Comparison of ENCODE assay signal across 10 cellular contexts in the genomic region with DNA sequence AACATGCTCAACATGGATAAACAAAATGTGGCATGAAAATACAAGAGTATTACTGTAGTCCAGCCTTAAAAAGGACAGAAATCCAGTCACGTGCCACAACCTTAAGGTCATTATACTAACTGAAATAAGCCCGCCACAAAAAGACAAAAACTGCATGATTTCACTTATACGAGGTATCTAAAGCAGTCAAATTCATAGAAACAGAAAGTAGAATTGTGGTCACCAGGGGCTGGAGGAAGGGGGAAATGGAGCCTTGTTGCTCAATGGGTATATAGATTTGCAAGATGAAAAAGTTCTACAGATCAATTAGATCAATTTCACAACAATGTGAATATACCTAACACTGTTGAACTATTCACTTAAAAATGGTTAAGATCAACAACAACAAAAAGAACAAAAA. TPM values are rescaled to one million over a fixed set of nuclear protein-coding genes. Genes with fewer than 3 reads are reported as not detected.
DNase-seq lines count a peak whose midpoint lies in the region; ATAC-seq and TF ChIP-seq lines count a peak whose summit lies in the region.
"Had no signal": no experiment of that assay in that cellular context is flagged by ENCODE, and none has a peak within 500 bp of the region (broad histone marks: within the 10 kb centered on the region; RNA-seq: fewer than 3 reads in every experiment).

No MANE protein-coding gene starts in this region.

- peaks cover 37% of the 10 kb centered on the region for H3K36me3 Mint-ChIP-seq in activated B cell treated with CpG ODN at 0.5 μM for 24 hours (ENCODE audit: low read depth)

- CTCF ChIA-PET in activated B cell treated with CpG ODN at 0.5 μM for 24 hours (lab: Charles Lee), result interaction anchor here (1.1 to 1.2 kb wide), 2 partner anchors 15 to 42 kb away, joined by 3 read pairs; no protein-coding TSS in a partner anchor

- in situ Hi-C loops in GM13977 (cut with MboI; ENCODE audit: low pct_unique_long_range_greater_than_20kb, low sequenced_read_pairs, unreplicated experiment), result loop anchor here (25.0 kb wide), 1 partner anchor 377 kb away; no protein-coding TSS in a partner anchor

- intact Hi-C loops in activated B cell treated with CpG ODN at 0.5 μM for 24 hours (cut with micrococcal nuclease), result loop anchor here (1.0 kb wide), 1 partner anchor 8 kb away; a partner anchor contains a TSS

- no peaks in the 10 kb centered on the region for H3K9me3 Mint-ChIP-seq in activated B cell treated with CpG ODN at 0.5 μM for 24 hours
- H3K9me3 Mint-ChIP-seq: dendritic cell treated with granulocyte-macrophage colony-stimulating factor and Interleukin-4, amounts not matched to agents 40 ng/mL and 50 ng/mL, for 4 days had no signal

- peak; percentile 17 for DNase-seq in GM13977 (ENCODE audit: low spot score)
- no peak for DNase-seq in activated B cell treated with CpG ODN at 0.5 μM for 24 hours
- DNase-seq in NCI-H1092 treated with DMSO at 0.1 percent for 48 hours (lab: John Stamatoyannopoulos, UW), result no peak
- no peak for DNase-seq in inferior parietal cortex (ENCODE audit: extremely low spot score)
- no peak for DNase-seq in NCI-H69 (lab: John Stamatoyannopoulos, UW)
- no peak for DNase-seq in stimulated activated CD4-positive, alpha-beta T cell treated with anti-CD3 and anti-CD28 coated beads, Interleukin-4, amount 100 ng/mL, for 24 hours

- TF ChIP-seq CTCF in GM13977 (IDR thresholded peaks at IDR 0.05; ENCODE audit: extremely low read depth, insufficient read depth, missing control alignments) (no peak), activated B cell treated with CpG ODN at 0.5 μM for 24 hours (IDR thresholded peaks at IDR 0.05) (no peak)

- peaks cover 74% of the 10 kb centered on the region for H3K4me1 Mint-ChIP-seq in activated B cell treated with CpG ODN at 0.5 μM for 24 hours

- no peaks in the 10 kb centered on the region for H3K27me3 Mint-ChIP-seq in activated B cell treated with CpG ODN at 0.5 μM for 24 hours
- H3K27me3 Mint-ChIP-seq: dendritic cell treated with granulocyte-macrophage colony-stimulating factor and Interleukin-4, amounts not matched to agents 40 ng/mL and 50 ng/mL, for 4 days had no signal

- POLR2A ChIA-PET in activated B cell treated with CpG ODN at 0.5 μM for 24 hours (lab: Charles Lee), result interaction anchor here (0.6 kb wide), 1 partner anchor 22 kb away, joined by 3 read pairs; no protein-coding TSS in a partner anchor

- H3K27ac Mint-ChIP-seq in activated B cell treated with CpG ODN at 0.5 μM for 24 hours, result peak overlapping the region; percentile 64

- H3K4me3 Mint-ChIP-seq in activated B cell treated with CpG ODN at 0.5 μM for 24 hours, result peak overlapping the region; percentile 29
- H3K4me3 Mint-ChIP-seq: dendritic cell treated with granulocyte-macrophage colony-stimulating factor and Interleukin-4, amounts not matched to agents 40 ng/mL and 50 ng/mL, for 4 days had no signal

- peak; percentile 80 for ATAC-seq in GM21360 (IDR thresholded peaks at IDR 0.05; ENCODE audit: unreplicated experiment)
- peak; percentile 74 for ATAC-seq in HG03196 (IDR thresholded peaks at IDR 0.05; ENCODE audit: unreplicated experiment)
- peak; percentile 85 for ATAC-seq in activated B cell treated with CpG ODN at 0.5 μM for 24 hours (ENCODE audit: low read depth)
- ATAC-seq: K562 had no signal

RNA-seq across cellular contexts. Expression of a gene that starts 7.4 kb away (rescaled TPM):
- 52.6 and 56.3 TPM in 2 replicates for total RNA-seq in activated B cell treated with CpG ODN at 0.5 μM for 24 hours

RNA-seq across cellular contexts. Expression of a gene that starts 7.4 kb away (rescaled TPM):
- 11.8 and 13.1 TPM in 2 replicates for total RNA-seq in activated B cell treated with CpG ODN at 0.5 μM for 24 hours

RNA-seq across cellular contexts. Expression of a gene that starts 24.3 kb away (rescaled TPM):
- 36.5 and 36.6 TPM in 2 replicates for total RNA-seq in activated B cell treated with CpG ODN at 0.5 μM for 24 hours
